Comparison of ENCODE assay signal across 7 cellular contexts in the genomic region with DNA sequence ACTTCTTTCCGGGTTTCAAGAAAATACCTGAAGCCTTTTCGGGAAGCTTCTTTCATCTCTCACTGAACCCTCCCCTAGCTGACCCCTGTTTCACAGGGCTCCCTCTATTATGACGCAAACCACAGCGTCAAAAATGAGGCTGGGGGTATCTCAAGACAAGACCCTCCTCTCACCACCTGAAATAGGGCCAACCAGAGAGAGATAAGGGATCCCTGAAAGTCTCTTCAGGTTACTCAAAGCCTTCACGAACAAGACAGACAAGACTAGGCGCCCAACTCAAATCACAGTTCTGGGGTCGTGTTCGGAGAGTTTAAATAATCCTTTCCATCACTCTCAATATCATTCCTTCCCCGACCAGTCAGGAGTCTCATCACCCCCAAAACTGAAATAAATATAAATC. TPM values are rescaled to one million over a fixed set of nuclear protein-coding genes. Genes with fewer than 3 reads are reported as not detected.
DNase-seq lines count a peak whose midpoint lies in the region; ATAC-seq and TF ChIP-seq lines count a peak whose summit lies in the region.

No MANE protein-coding gene starts in this region.

- peak overlapping the region; percentile 99 for H3K27ac Mint-ChIP-seq in HFFc6
- peak overlapping the region; percentile 96 for H3K27ac Mint-ChIP-seq in activated CD8-positive, alpha-beta T cell treated with anti-CD3 and anti-CD28 coated beads for 36 hours
- H3K27ac Mint-ChIP-seq in stimulated activated memory B cell treated with anti-CD40 and anti-IgM and Interleukin-4, amounts not matched to agents 10 μg/mL and 1 μg/mL and 100 μg/mL, for 72 hours = peak overlapping the region; percentile 98

- CTCF ChIA-PET in activated CD8-positive, alpha-beta T cell treated with anti-CD3 and anti-CD28 coated beads for 36 hours (lab: Charles Lee) = interaction anchor here (1.0 to 1.3 kb wide), 3 partner anchors 27 to 398 kb away, joined by 3 to 4 read pairs (median 3); no protein-coding TSS in a partner anchor

- H3K36me3 Mint-ChIP-seq in HFFc6 (ENCODE audit: low read depth) = no peaks in the 10 kb centered on the region
- H3K36me3 Mint-ChIP-seq in activated CD8-positive, alpha-beta T cell treated with anti-CD3 and anti-CD28 coated beads for 36 hours (ENCODE audit: low read depth) = peaks cover 14% of the 10 kb centered on the region
- peaks cover 8% of the 10 kb centered on the region for H3K36me3 Mint-ChIP-seq in stimulated activated memory B cell treated with anti-CD40 and anti-IgM and Interleukin-4, amounts not matched to agents 10 μg/mL and 1 μg/mL and 100 μg/mL, for 72 hours

- peak overlapping the region; percentile 99 for H3K4me3 Mint-ChIP-seq in HFFc6
- peak overlapping the region; percentile 96 for H3K4me3 Mint-ChIP-seq in activated CD8-positive, alpha-beta T cell treated with anti-CD3 and anti-CD28 coated beads for 36 hours
- H3K4me3 Mint-ChIP-seq in stimulated activated memory B cell treated with anti-CD40 and anti-IgM and Interleukin-4, amounts not matched to agents 10 μg/mL and 1 μg/mL and 100 μg/mL, for 72 hours = peak overlapping the region; percentile 95

- H3K4me3 ChIP-seq in iPS-11a (ENCODE audit: low read depth, low read length) = peak overlapping the region; percentile 69

- no peak for TF ChIP-seq CTCF in HFFc6 (IDR thresholded peaks at IDR 0.05)
- no peak for TF ChIP-seq CTCF in activated CD8-positive, alpha-beta T cell treated with anti-CD3 and anti-CD28 coated beads for 36 hours (IDR thresholded peaks at IDR 0.05)

- DNase-seq in HFFc6 = no peak
- peak; percentile 2 for DNase-seq in activated CD8-positive, alpha-beta T cell treated with anti-CD3 and anti-CD28 coated beads for 36 hours
- no peak for DNase-seq in NCI-H146 treated with DMSO at 0.1 percent for 48 hours (lab: John Stamatoyannopoulos, UW; ENCODE audit: unreplicated experiment)

- ATAC-seq in activated CD8-positive, alpha-beta T cell treated with anti-CD3 and anti-CD28 coated beads for 36 hours = no peak
- no peak for ATAC-seq in stimulated activated memory B cell treated with anti-CD40 and anti-IgM and Interleukin-4, amounts not matched to agents 10 μg/mL and 1 μg/mL and 100 μg/mL, for 72 hours
- ATAC-seq in HG03469 (IDR thresholded peaks at IDR 0.05; ENCODE audit: unreplicated experiment) (no peak), HG03045 (IDR thresholded peaks at IDR 0.05; ENCODE audit: unreplicated experiment) (no peak)

- intact Hi-C loops in activated CD8-positive, alpha-beta T cell treated with anti-CD3 and anti-CD28 coated beads for 36 hours (cut with micrococcal nuclease) = loop anchor here (5.0 kb wide), 1 partner anchor 139 kb away; the partner anchor contains the start of gene FAM120C

- no peaks in the 10 kb centered on the region; the same call in 1 of the 2 replicates for H3K27me3 Mint-ChIP-seq in HFFc6 (ENCODE audit: insufficient read depth)
- H3K27me3 Mint-ChIP-seq in activated CD8-positive, alpha-beta T cell treated with anti-CD3 and anti-CD28 coated beads for 36 hours = no peaks in the 10 kb centered on the region
- H3K27me3 Mint-ChIP-seq in stimulated activated memory B cell treated with anti-CD40 and anti-IgM and Interleukin-4, amounts not matched to agents 10 μg/mL and 1 μg/mL and 100 μg/mL, for 72 hours = no peaks in the 10 kb centered on the region

- peaks cover 16% of the 10 kb centered on the region for H3K4me1 Mint-ChIP-seq in HFFc6 (ENCODE audit: low read depth)
- peaks cover 27% of the 10 kb centered on the region for H3K4me1 Mint-ChIP-seq in activated CD8-positive, alpha-beta T cell treated with anti-CD3 and anti-CD28 coated beads for 36 hours (ENCODE audit: low read depth)
- peaks cover 5% of the 10 kb centered on the region for H3K4me1 Mint-ChIP-seq in stimulated activated memory B cell treated with anti-CD40 and anti-IgM and Interleukin-4, amounts not matched to agents 10 μg/mL and 1 μg/mL and 100 μg/mL, for 72 hours

- H3K9me3 Mint-ChIP-seq in HFFc6 = no peaks in the 10 kb centered on the region
- no peaks in the 10 kb centered on the region for H3K9me3 Mint-ChIP-seq in activated CD8-positive, alpha-beta T cell treated with anti-CD3 and anti-CD28 coated beads for 36 hours
- no peaks in the 10 kb centered on the region for H3K9me3 Mint-ChIP-seq in stimulated activated memory B cell treated with anti-CD40 and anti-IgM and Interleukin-4, amounts not matched to agents 10 μg/mL and 1 μg/mL and 100 μg/mL, for 72 hours

- POLR2A ChIA-PET in activated CD8-positive, alpha-beta T cell treated with anti-CD3 and anti-CD28 coated beads for 36 hours (lab: Charles Lee) = interaction anchor here (0.9 to 2.5 kb wide), 4 partner anchors 140 to 958 kb away, joined by 3 to 9 read pairs (median 4); partner anchors contain the start of genes APEX2, FAM120C and HUWE1

RNA-seq across cellular contexts. Expression of gene PHF8, which starts 1.2 kb away (rescaled TPM):
- 10 to 100 TPM; 12.1 to 15.2 (median 14.2) TPM for total RNA-seq in HFFc6 (2021; fragmentation: NEBNext Ultra II Directional; extraction: Animal tissue kit (Norgen Biotek cat#: 25700))
- total RNA-seq in activated CD8-positive, alpha-beta T cell treated with anti-CD3 and anti-CD28 coated beads for 36 hours = 10 to 100 TPM; 41.3 to 45.6 TPM
